15 cellular contexts compared by ENCODE assay signal in the genomic region with DNA sequence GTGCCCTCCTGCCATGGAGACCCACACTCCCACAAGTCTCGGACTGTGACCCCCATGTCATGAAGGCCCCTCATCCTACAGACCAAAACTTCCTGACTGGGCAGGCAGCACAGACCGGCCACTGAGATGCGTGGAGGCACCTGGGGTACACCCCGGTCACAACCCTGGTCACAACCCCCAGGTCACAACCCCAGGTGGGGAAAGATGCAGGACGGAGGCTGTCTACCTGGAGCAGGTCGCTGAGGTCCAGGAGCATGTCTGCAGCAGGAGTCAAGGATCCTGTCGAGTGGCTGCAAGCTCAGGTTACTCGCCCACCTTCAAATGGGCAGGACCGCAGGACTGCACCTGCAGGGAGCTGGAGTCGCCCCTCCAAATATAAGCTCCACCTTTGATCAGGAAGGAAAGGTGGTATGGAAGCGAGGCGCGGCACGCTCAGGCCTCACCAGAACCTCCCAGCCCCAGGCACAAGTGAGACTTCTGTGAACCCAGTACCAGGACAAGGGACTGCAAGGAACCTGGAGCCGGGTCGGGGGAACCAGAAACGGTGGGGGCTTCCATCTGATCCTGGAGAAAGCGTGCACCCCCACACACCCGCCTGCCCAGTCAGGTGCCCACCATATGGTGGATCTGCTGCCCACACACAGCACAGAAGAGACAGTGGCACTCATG. TPM values are rescaled to one million over a fixed set of nuclear protein-coding genes. Genes with fewer than 3 reads are reported as not detected.
A peak's percentile ranks its signal among the peaks of the same experiment; 100 is the strongest.
DNase-seq lines count a peak whose midpoint lies in the region; TF ChIP-seq lines count a peak whose summit lies in the region.
"Had no signal": no experiment of that assay in that cellular context is flagged by ENCODE, and none has a peak within 500 bp of the region (broad histone marks: within the 10 kb centered on the region; RNA-seq: fewer than 3 reads in every experiment).

No MANE protein-coding gene starts in this region.

- no peak overlapping the region for H2BK15ac ChIP-seq in neuronal stem cell (ENCODE audit: low read length)

- no peak overlapping the region for H4K8ac ChIP-seq in neuronal stem cell (ENCODE audit: low read depth, low read length)

- H3K23ac ChIP-seq in neuronal stem cell (ENCODE audit: low read depth, low read length, poor library complexity), result peak overlapping the region; percentile 92

- H2BK5ac ChIP-seq in neuronal stem cell (ENCODE audit: low read length), result no peak overlapping the region

- WGBS in neuronal stem cell (ENCODE audit: extremely low coverage in 2 of 2, insufficient read length in 2 of 2, insufficient replicate concordance in 1 of 2), 2 donors, result no CpG with 5 or more reads among the region's 19 CpGs

- in situ Hi-C loops in GM13976 (cut with MboI; ENCODE audit: low sequenced_read_pairs, unreplicated experiment), result no loop called here

- no peak overlapping the region for H4K91ac ChIP-seq in neuronal stem cell (ENCODE audit: low read depth, low read length, poor library complexity)

- no peaks in the 10 kb centered on the region for H3K9me3 ChIP-seq in neuronal stem cell (replicated peaks in 1 of 2; ENCODE audit: control insufficient read depth in 2 of 2, insufficient read depth in 1 of 2, low read depth in 1 of 2, low read length in 2 of 2)
- H3K9me3 ChIP-seq: Caco-2 had no signal

- TF ChIP-seq CTCF in GM13976 (IDR thresholded peaks at IDR 0.05; ENCODE audit: borderline replicate concordance, control extremely low read depth, extremely low read depth, insufficient read depth, missing control alignments), result no peak

- peak overlapping the region; percentile 40 for H3K9ac ChIP-seq in neuronal stem cell (ENCODE audit: low read depth, low read length, poor library complexity)

- H2AFZ ChIP-seq in neuronal stem cell (ENCODE audit: low read length), result no peak overlapping the region

- H2BK12ac ChIP-seq in neuronal stem cell (ENCODE audit: low read length), result peak overlapping the region; percentile 36

- peak; percentile 17 for DNase-seq in NCI-H510A treated with DMSO at 0.1 percent for 48 hours (lab: John Stamatoyannopoulos, UW)
- DNase-seq in NCI-H510A (lab: John Stamatoyannopoulos, UW), result no peak
- DNase-seq in H7, result peak; percentile 56
- DNase-seq in neuronal stem cell (ENCODE audit: low spot score), result no peak
- no peak for DNase-seq in cerebellum (ENCODE audit: low spot score)
- no peak for DNase-seq in ureter (ENCODE audit: low spot score)
- DNase-seq in GM13976 (ENCODE audit: low spot score), result no peak
- DNase-seq in activated CD8-positive, alpha-beta memory T cell treated with anti-CD3 and anti-CD28 coated beads for 24 hours, result no peak
- DNase-seq: 8988T; C1 segment of cervical spinal cord; Caco-2; CD4-positive, CD25-positive, alpha-beta regulatory T cell; EL; HCEC 1CT had no signal

- H2AK5ac ChIP-seq in neuronal stem cell (ENCODE audit: low read depth, low read length), result no peak overlapping the region

- no peak overlapping the region for H3K27ac ChIP-seq in neuronal stem cell (replicated peaks; ENCODE audit: low read length)

- no peak overlapping the region for H3K4ac ChIP-seq in neuronal stem cell (ENCODE audit: low read length)

- H3K79me1 ChIP-seq in neuronal stem cell (ENCODE audit: low read depth, low read length), result peaks cover 15% of the 10 kb centered on the region

- peaks cover 0 to 6% of the 10 kb centered on the region in 2 donors for H3K4me1 ChIP-seq in neuronal stem cell (ENCODE audit: control insufficient read depth in 2 of 2, insufficient read depth in 1 of 2, low read depth in 1 of 2, low read length in 2 of 2)
- H3K4me1 ChIP-seq: Caco-2 had no signal

- no peak overlapping the region for H2BK120ac ChIP-seq in neuronal stem cell (ENCODE audit: low read depth, low read length)

- peak overlapping the region; percentile 36 for H3K18ac ChIP-seq in neuronal stem cell (ENCODE audit: low read length)

- H3K4me2 ChIP-seq in neuronal stem cell (ENCODE audit: insufficient read depth, low read length, poor library complexity, severe bottlenecking), result no peak overlapping the region

- H3K4me3 ChIP-seq in H7 (ENCODE audit: insufficient read depth, low read depth, low read length) (no peak overlapping the region), neuronal stem cell (ENCODE audit: low read length in 2 of 2) (peak overlapping the region in 1 of 2 donors; percentile 20)
- H3K4me3 ChIP-seq: GM12878 had no signal

- H3K36me3 ChIP-seq in H7 (replicated peaks; ENCODE audit: control insufficient read depth, insufficient read depth, low read length), result no peaks in the 10 kb centered on the region
- H3K36me3 ChIP-seq in neuronal stem cell (replicated peaks in 1 of 2; ENCODE audit: control insufficient read depth in 2 of 2, insufficient read depth in 2 of 2, low read length in 2 of 2), result peaks cover 14 to 32% of the 10 kb centered on the region in 2 donors

- H3K14ac ChIP-seq in neuronal stem cell (ENCODE audit: low read length), result peak overlapping the region; percentile 32

- H3K27me3 ChIP-seq in H7 (ENCODE audit: control insufficient read depth, insufficient read depth, low read length), result no peaks in the 10 kb centered on the region
- H3K27me3 ChIP-seq in neuronal stem cell (ENCODE audit: control insufficient read depth in 3 of 3, insufficient read depth in 3 of 3, low read depth in 1 of 3, low read length in 3 of 3), result no peaks in the 10 kb centered on the region

RNA-seq across cellular contexts. Expression of a gene that starts 8.1 kb away (rescaled TPM):
- 18.7 and 22.3 TPM in 2 replicates for total RNA-seq in H7 (2014; rRNA removed; shearing (Covaris generic))
- polyA plus RNA-seq in neuronal stem cell (2013, experiment 1 of 2), result 10.8 TPM
- 10.4 TPM for polyA plus RNA-seq in neuronal stem cell (2013, experiment 2 of 2)
- total RNA-seq in cerebellum (25.7 TPM), ureter (36.3 TPM)

RNA-seq across cellular contexts. Expression of a gene that starts 44.4 kb away (rescaled TPM):
- total RNA-seq in H7 (2014; rRNA removed; shearing (Covaris generic)), result 18.5 and 24.6 TPM in 2 replicates
- 14.0 TPM for polyA plus RNA-seq in neuronal stem cell (2013, experiment 1 of 2)
- polyA plus RNA-seq in neuronal stem cell (2013, experiment 2 of 2), result 14.3 TPM
- total RNA-seq in cerebellum (70.0 TPM), ureter (48.7 TPM)

RNA-seq across cellular contexts. Expression of a gene that starts 58.1 kb away (rescaled TPM):
- total RNA-seq in H7 (2014; rRNA removed; shearing (Covaris generic)), result 79.2 and 112 TPM in 2 replicates
- 33.5 TPM for polyA plus RNA-seq in neuronal stem cell (2013, experiment 1 of 2)
- polyA plus RNA-seq in neuronal stem cell (2013, experiment 2 of 2), result 32.3 TPM
- total RNA-seq in cerebellum (97.4 TPM), ureter (101 TPM)

Comparison
In these comparisons a context has a peak if more than half of its experiments do, and no peak if none do; other contexts are left out.
1. DNase-seq: peak in NCI-H510A treated with DMSO at 0.1 percent for 48 hours (single experiment) and H7 (single experiment); none in NCI-H510A (single experiment), neuronal stem cell (single experiment), cerebellum (single experiment), ureter (single experiment), GM13976 (single experiment) and activated CD8-positive, alpha-beta memory T cell treated with anti-CD3 and anti-CD28 coated beads for 24 hours (single experiment).